ENCODE assay signal across 1 cellular context in the genomic region with DNA sequence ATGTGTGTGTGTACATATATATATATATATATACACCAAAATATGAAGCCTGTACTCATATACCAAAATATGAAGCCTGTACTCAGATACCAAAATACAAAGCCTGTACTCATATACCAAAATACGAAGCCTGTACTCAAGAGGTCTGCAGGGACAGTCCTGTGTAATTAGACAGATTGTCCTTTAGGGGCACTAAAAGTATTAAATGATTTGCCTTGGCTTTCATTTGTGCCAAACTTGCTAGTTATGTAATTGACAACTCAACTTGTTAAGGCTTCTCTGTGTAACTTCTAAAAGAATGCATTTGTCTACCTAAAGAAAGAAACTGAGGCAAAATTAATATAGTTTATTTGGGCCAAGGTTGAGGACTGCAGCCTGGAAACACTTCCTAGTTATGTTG.
TF ChIP-seq lines count a peak whose summit lies in the region.

No MANE protein-coding gene starts in this region.

TF ChIP-seq in K562, 482 proteins besides CTCF, POLR2A, EP300 and RAD21 (continued from another document):
- TF ChIP-seq, protein P1, sequence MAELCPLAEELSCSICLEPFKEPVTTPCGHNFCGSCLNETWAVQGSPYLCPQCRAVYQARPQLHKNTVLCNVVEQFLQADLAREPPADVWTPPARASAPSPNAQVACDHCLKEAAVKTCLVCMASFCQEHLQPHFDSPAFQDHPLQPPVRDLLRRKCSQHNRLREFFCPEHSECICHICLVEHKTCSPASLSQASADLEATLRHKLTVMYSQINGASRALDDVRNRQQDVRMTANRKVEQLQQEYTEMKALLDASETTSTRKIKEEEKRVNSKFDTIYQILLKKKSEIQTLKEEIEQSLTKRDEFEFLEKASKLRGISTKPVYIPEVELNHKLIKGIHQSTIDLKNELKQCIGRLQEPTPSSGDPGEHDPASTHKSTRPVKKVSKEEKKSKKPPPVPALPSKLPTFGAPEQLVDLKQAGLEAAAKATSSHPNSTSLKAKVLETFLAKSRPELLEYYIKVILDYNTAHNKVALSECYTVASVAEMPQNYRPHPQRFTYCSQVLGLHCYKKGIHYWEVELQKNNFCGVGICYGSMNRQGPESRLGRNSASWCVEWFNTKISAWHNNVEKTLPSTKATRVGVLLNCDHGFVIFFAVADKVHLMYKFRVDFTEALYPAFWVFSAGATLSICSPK (IDR thresholded peaks at IDR 0.05; ENCODE audit: borderline replicate concordance): no peak
- no peak for TF ChIP-seq ZNF224 (CRISPR knock-in tag; IDR thresholded peaks at IDR 0.05)
